7 cellular contexts compared by ENCODE assay signal in genomic region chr12:117225179-117225578, GRCh38.
"Had no signal": no experiment of that assay in that cellular context is flagged by ENCODE, and none has a peak within 500 bp of the region (broad histone marks: within the 10 kb centered on the region; RNA-seq: fewer than 3 reads in every experiment).

No MANE protein-coding gene starts in this region.

- H3K4me3 ChIP-seq: GM23338 had no signal

- H3K4me2 ChIP-seq: GM23338 had no signal

- DNase-seq: H9, HCEC 1CT, KBM-7 had no signal

- ATAC-seq: GM23338 had no signal

- FAIRE-seq: H1, H54, HTR-8/SVneo had no signal

- H2AFZ ChIP-seq: GM23338 had no signal
